17 cellular contexts compared by ENCODE assay signal in the genomic region with DNA sequence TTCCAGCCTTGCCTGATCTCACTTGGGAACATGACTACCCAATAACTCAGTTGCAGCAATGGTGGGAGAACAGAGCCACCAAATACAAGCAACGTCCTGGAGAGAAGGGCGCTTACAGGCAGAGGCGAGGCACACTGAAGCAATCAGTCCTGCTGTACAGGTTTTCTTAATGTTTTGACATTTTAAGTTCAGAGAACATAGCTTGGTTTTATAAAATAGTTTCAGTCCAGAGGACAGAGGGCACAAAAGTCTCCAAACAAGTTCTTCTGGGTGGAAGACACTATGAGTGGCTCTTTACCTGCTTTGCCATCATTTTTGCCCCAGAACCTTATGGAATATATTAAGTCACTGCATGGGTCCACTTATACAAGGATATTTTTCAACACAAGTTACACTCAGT.
"Had no signal": no experiment of that assay in that cellular context is flagged by ENCODE, and none has a peak within 500 bp of the region (broad histone marks: within the 10 kb centered on the region; RNA-seq: fewer than 3 reads in every experiment).

No MANE protein-coding gene starts in this region.

- H3K4me3 ChIP-seq: body of pancreas, cardiac muscle cell, left lung, lung, prostate gland, thyroid gland, uterus had no signal

- H3K36me3 ChIP-seq: cardiac muscle cell, left lung, prostate gland, thyroid gland, uterus had no signal

- H3K4me3 Mint-ChIP-seq: activated CD4-positive, alpha-beta memory T cell treated with anti-CD3 and anti-CD28 coated beads, Interleukin-2, amount 10 ng/mL, durations not matched to agents 7 days and 5 days; activated CD4-positive, alpha-beta T cell treated with anti-CD3 and anti-CD28 coated beads, Interleukin-2, amount 10 ng/mL, durations not matched to agents 24 days and 14 days; activated naive CD8-positive, alpha-beta T cell treated with anti-CD3 and anti-CD28 coated beads, Interleukin-2, amount 50 U/mL, for 24 hours; naive thymus-derived CD8-positive, alpha-beta T cell had no signal

- H3K27ac Mint-ChIP-seq: activated CD4-positive, alpha-beta memory T cell treated with anti-CD3 and anti-CD28 coated beads, Interleukin-2, amount 10 ng/mL, durations not matched to agents 7 days and 5 days; activated CD4-positive, alpha-beta T cell treated with anti-CD3 and anti-CD28 coated beads, Interleukin-2, amount 10 ng/mL, durations not matched to agents 24 days and 14 days; activated naive CD8-positive, alpha-beta T cell treated with anti-CD3 and anti-CD28 coated beads, Interleukin-2, amount 50 U/mL, for 24 hours had no signal

- H3K9me3 Mint-ChIP-seq: activated CD4-positive, alpha-beta memory T cell treated with anti-CD3 and anti-CD28 coated beads, Interleukin-2, amount 10 ng/mL, durations not matched to agents 7 days and 5 days; activated CD4-positive, alpha-beta T cell treated with anti-CD3 and anti-CD28 coated beads, Interleukin-2, amount 10 ng/mL, durations not matched to agents 24 days and 14 days; activated naive CD8-positive, alpha-beta T cell treated with anti-CD3 and anti-CD28 coated beads, Interleukin-2, amount 50 U/mL, for 24 hours; naive thymus-derived CD8-positive, alpha-beta T cell had no signal

- H3K4me1 ChIP-seq: left lung, thyroid gland, uterus had no signal

- H3K27me3 ChIP-seq: body of pancreas, cardiac muscle cell, thyroid gland, uterus had no signal

- H3K9me3 ChIP-seq: body of pancreas, left lung, prostate gland, thyroid gland, uterus had no signal

- DNase-seq: activated CD4-positive, alpha-beta memory T cell treated with anti-CD3 and anti-CD28 coated beads, Interleukin-2, amount 10 ng/mL, durations not matched to agents 7 days and 5 days; activated CD4-positive, alpha-beta T cell treated with anti-CD3 and anti-CD28 coated beads, Interleukin-2, amount 10 ng/mL, durations not matched to agents 24 days and 14 days; activated effector memory CD4-positive, alpha-beta T cell treated with anti-CD3 and anti-CD28 coated beads, Interleukin-2, amount 50 U/mL, for 16 hours; activated naive CD4-positive, alpha-beta T cell treated with anti-CD3 and anti-CD28 coated beads, Interleukin-2, amount 50 U/mL, for 16 hours; activated naive CD8-positive, alpha-beta T cell treated with anti-CD3 and anti-CD28 coated beads, Interleukin-2, amount 50 U/mL, for 24 hours; body of pancreas; effector CD8-positive, alpha-beta T cell; kidney glomerular epithelial cell; left lung; naive thymus-derived CD8-positive, alpha-beta T cell; stimulated activated CD4-positive, alpha-beta T cell treated with anti-CD3 and anti-CD28 coated beads, Interleukin-4, amount 100 ng/mL, for 4 hours; stimulated activated naive CD8-positive, alpha-beta T cell treated with anti-CD3 and anti-CD28 coated beads, Interleukin-15, Interleukin-2, amounts not matched to agents 100 U/mL and 50 U/mL, for 24 hours; thyroid gland had no signal

- H3K27ac ChIP-seq: body of pancreas, cardiac muscle cell, left lung, prostate gland, thyroid gland had no signal

- H3K36me3 Mint-ChIP-seq: naive thymus-derived CD8-positive, alpha-beta T cell had no signal
